Comparison of ENCODE assay signal across 9 cellular contexts in the genomic region with DNA sequence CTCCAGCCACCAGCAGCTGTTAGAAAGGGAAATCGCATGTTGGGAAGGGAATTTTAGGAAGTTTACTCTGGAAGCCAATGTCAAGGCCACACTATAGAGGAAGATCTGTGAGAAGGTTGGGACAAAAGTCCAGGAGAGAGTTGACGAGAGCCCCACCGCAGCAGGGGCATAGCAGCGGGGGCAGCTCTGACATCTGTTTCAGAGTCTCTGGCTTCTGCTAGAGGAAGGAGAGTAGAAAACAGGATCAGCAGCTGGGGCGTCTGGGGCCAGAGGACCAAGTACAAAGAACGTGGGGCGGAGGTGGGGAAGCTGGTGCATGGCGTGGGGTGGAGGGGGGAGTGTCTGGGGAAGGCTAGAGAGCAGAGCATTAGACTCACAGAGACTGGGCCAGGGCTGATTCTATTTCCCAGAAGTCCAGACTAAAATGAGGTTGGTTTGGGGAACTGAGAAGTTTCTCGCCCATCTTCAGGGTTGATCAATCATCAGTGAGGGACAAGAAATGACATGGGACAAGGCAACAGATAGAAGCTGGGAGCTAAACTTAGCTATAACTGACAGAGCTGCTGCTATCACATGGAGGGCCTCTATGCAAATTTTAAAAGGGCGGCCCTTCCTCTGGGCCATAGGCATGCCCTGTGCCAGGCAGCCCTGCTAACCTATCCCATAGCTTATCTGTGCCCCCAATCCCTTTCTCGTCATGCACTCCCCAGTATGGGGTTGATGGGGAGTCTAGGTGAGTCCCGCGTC. TPM values are rescaled to one million over a fixed set of nuclear protein-coding genes. Genes with fewer than 3 reads are reported as not detected.
DNase-seq lines count a peak whose midpoint lies in the region; ATAC-seq and TF ChIP-seq lines count a peak whose summit lies in the region.
"Had no signal": no experiment of that assay in that cellular context is flagged by ENCODE, and none has a peak within 500 bp of the region (broad histone marks: within the 10 kb centered on the region; RNA-seq: fewer than 3 reads in every experiment).

No MANE protein-coding gene starts in this region.

- H3K27me3 Mint-ChIP-seq in CD14-positive monocyte (ENCODE audit: low read depth in 3 of 3) (peaks cover 0 to 7% (median 0%) of the 10 kb centered on the region in 3 donors), glutamatergic neuron (ENCODE audit: unreplicated experiment) (peaks cover 5% of the 10 kb centered on the region)

- DNase-seq in CD14-positive monocyte (ENCODE audit: low spot score) (no peak), RWPE2 (ENCODE audit: low spot score) (no peak), glutamatergic neuron (no peak), substantia nigra (lab: John Stamatoyannopoulos, UW) (peak in 9 of 49 donors; percentile 1 to 50 (median 13)), NCI-H1092 treated with DMSO at 0.1 percent for 48 hours (lab: John Stamatoyannopoulos, UW) (no peak), SKM-1 treated with dmso at 0.1 percent for 144 hours (lab: John Stamatoyannopoulos, UW; ENCODE audit: unreplicated experiment) (no peak)

- in situ Hi-C loops in GM18951 (cut with MboI; ENCODE audit: low sequenced_read_pairs, unreplicated experiment) = no loop called here

- H3K27me3 ChIP-seq in RWPE2 (ENCODE audit: insufficient read depth, poor library complexity, severe bottlenecking) = no peaks in the 10 kb centered on the region

- no peaks in the 10 kb centered on the region for H3K9me3 Mint-ChIP-seq in CD14-positive monocyte
- H3K9me3 Mint-ChIP-seq in glutamatergic neuron (ENCODE audit: unreplicated experiment) = peaks cover 8% of the 10 kb centered on the region

- H3K36me3 Mint-ChIP-seq in CD14-positive monocyte (peaks cover 18 to 33% of the 10 kb centered on the region in 2 donors), glutamatergic neuron (ENCODE audit: unreplicated experiment) (no peaks in the 10 kb centered on the region)

- TF ChIP-seq POLR2A in GM18951 (IDR thresholded peaks at IDR 0.05; ENCODE audit: extremely low read depth, insufficient read depth, insufficient read length) = peak; percentile 42

- no peak for TF ChIP-seq CTCF in CD14-positive monocyte (IDR thresholded peaks at IDR 0.05)
- TF ChIP-seq CTCF in RWPE2 (IDR thresholded peaks at IDR 0.05; ENCODE audit: poor library complexity, severe bottlenecking) = no peak
- TF ChIP-seq CTCF in glutamatergic neuron (IDR thresholded peaks at IDR 0.05; ENCODE audit: partially characterized antibody, unreplicated experiment) = no peak

- peak overlapping the region; percentile 91 for H3K27ac ChIP-seq in RWPE2 (ENCODE audit: poor library complexity, severe bottlenecking)
- H3K27ac ChIP-seq in substantia nigra (ENCODE audit: low read depth, low read length, poor library complexity, severe bottlenecking) = peak overlapping the region; percentile 95

- H3K4me1 Mint-ChIP-seq in CD14-positive monocyte (peaks cover 18% of the 10 kb centered on the region), glutamatergic neuron (ENCODE audit: low read depth, unreplicated experiment) (peaks cover 11% of the 10 kb centered on the region)

- intact Hi-C loops in CD14-positive monocyte (cut with micrococcal nuclease) = loop anchor here in 1 of 2 donors (10.0 kb wide), 2 partner anchors 79 to 369 kb away; a partner anchor contains a TSS

- peaks cover 3% of the 10 kb centered on the region; the same call in 1 of the 2 replicates for H3K36me3 ChIP-seq in RWPE2 (ENCODE audit: low read depth)

- peak overlapping the region; percentile 57 for H3K4me3 ChIP-seq in RWPE2 (ENCODE audit: severe bottlenecking)

- H3K4me3 Mint-ChIP-seq in CD14-positive monocyte (peak overlapping the region in 1 of 2 donors; percentile 94), glutamatergic neuron (ENCODE audit: unreplicated experiment) (peak overlapping the region; percentile 82)

- ATAC-seq in HG03064 (IDR thresholded peaks at IDR 0.05; ENCODE audit: low read depth, unreplicated experiment) (peak; percentile 55), RWPE2 (ENCODE audit: low read depth) (peak; percentile 37)

- no peaks in the 10 kb centered on the region for H3K4me1 ChIP-seq in RWPE2 (ENCODE audit: insufficient read depth, poor library complexity, severe bottlenecking)

- H3K27ac Mint-ChIP-seq in CD14-positive monocyte (peak overlapping the region in 6 of 7 donors; percentile 55 to 94 (median 79)), glutamatergic neuron (ENCODE audit: unreplicated experiment) (peak overlapping the region; percentile 56)

- no peaks in the 10 kb centered on the region for H3K9me3 ChIP-seq in RWPE2 (ENCODE audit: severe bottlenecking)

RNA-seq across cellular contexts. Expression of a gene that starts 1.2 kb away (rescaled TPM):
- 1 to 10 TPM; 1.9 to 2.5 TPM for polyA plus RNA-seq in CD14-positive monocyte
- total RNA-seq in glutamatergic neuron (ENCODE audit: unreplicated experiment) = 15.3 TPM

RNA-seq across cellular contexts. Expression of a gene that starts 7.9 kb away (rescaled TPM):
- under 1 TPM; 0.28 to 0.65 TPM for polyA plus RNA-seq in CD14-positive monocyte
- total RNA-seq in glutamatergic neuron (ENCODE audit: unreplicated experiment) = 0.27 TPM
- total RNA-seq: renal cortical epithelial cell had no signal

RNA-seq across cellular contexts. Expression of a gene that starts 26.9 kb away (rescaled TPM):
- polyA plus RNA-seq in CD14-positive monocyte = 10 to 100 TPM; 17.5 to 18.4 TPM
- 59.6 TPM for total RNA-seq in glutamatergic neuron (ENCODE audit: unreplicated experiment)

RNA-seq across cellular contexts. Expression of a gene that starts 45.5 kb away (rescaled TPM):
- not detected for polyA plus RNA-seq in CD14-positive monocyte
- total RNA-seq in glutamatergic neuron (ENCODE audit: unreplicated experiment) = 4.5 TPM

RNA-seq across cellular contexts. Expression of a gene that starts 50.8 kb away (rescaled TPM):
- polyA plus RNA-seq in CD14-positive monocyte = 100 to 1,000 TPM in 1 of 2 donors, 10 to 100 TPM in 1; 97.2 to 104 TPM
- 50.6 TPM for total RNA-seq in glutamatergic neuron (ENCODE audit: unreplicated experiment)
